Comparison of ENCODE assay signal across 13 cellular contexts in the genomic region with DNA sequence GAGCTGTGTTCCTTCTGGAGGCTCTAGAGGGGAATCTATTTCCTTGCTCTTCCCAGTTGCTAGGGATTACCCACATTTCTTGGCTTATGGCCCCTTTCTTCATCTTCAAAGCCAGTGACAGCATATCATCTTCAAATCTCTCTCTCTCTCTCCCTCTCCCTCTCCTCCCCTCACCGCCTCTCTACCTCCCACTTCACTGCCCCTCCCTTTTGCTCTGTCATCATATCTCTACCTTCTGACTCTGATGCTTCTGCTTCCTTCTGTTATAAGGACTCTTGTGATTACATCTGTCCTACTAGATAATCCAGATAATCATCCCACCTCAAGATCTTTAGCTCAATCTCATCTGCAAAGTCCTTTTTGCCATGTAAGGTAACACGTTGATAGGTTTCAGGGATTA.
DNase-seq lines count a peak whose midpoint lies in the region; ATAC-seq and FAIRE-seq lines count a peak whose summit lies in the region.
"Had no signal": no experiment of that assay in that cellular context is flagged by ENCODE, and none has a peak within 500 bp of the region (broad histone marks: within the 10 kb centered on the region; RNA-seq: fewer than 3 reads in every experiment).

No MANE protein-coding gene starts in this region.

- no peaks in the 10 kb centered on the region for H3K27me3 Mint-ChIP-seq in activated naive CD8-positive, alpha-beta T cell treated with anti-CD3 and anti-CD28 coated beads for 36 hours

- ATAC-seq in GM18498 (IDR thresholded peaks at IDR 0.05; ENCODE audit: unreplicated experiment) (peak; percentile 41), GM19372 (IDR thresholded peaks at IDR 0.05; ENCODE audit: low read depth, unreplicated experiment) (peak; percentile 13), HG03103 (IDR thresholded peaks at IDR 0.05; ENCODE audit: low read depth, unreplicated experiment) (peak; percentile 52), GM18861 (IDR thresholded peaks at IDR 0.05; ENCODE audit: unreplicated experiment) (no peak), GM18867 (IDR thresholded peaks at IDR 0.05; ENCODE audit: unreplicated experiment) (no peak)
- ATAC-seq: esophagus mucosa had no signal

- H3K27ac Mint-ChIP-seq in activated naive CD8-positive, alpha-beta T cell treated with anti-CD3 and anti-CD28 coated beads for 36 hours: peak overlapping the region; percentile 93

- no peaks in the 10 kb centered on the region for H3K9me3 Mint-ChIP-seq in activated naive CD8-positive, alpha-beta T cell treated with anti-CD3 and anti-CD28 coated beads for 36 hours

- no peak for FAIRE-seq in GM19239 (lab: Jason Lieb, UNC)

- no peak for DNase-seq in activated naive CD8-positive, alpha-beta T cell treated with anti-CD3 and anti-CD28 coated beads for 36 hours
- DNase-seq in GM19239 (ENCODE audit: insufficient read length, low spot score): no peak
- DNase-seq in activated effector memory CD4-positive, alpha-beta T cell treated with anti-CD3 and anti-CD28 coated beads, Interleukin-2, amount 50 U/mL, for 16 hours: no peak
- DNase-seq: KBM-7, NCI-H1694, Right ventricle myocardium superior, trophoblast cell had no signal

- H3K36me3 Mint-ChIP-seq in activated naive CD8-positive, alpha-beta T cell treated with anti-CD3 and anti-CD28 coated beads for 36 hours: peaks cover 3% of the 10 kb centered on the region

- peaks cover 46% of the 10 kb centered on the region for H3K4me1 Mint-ChIP-seq in activated naive CD8-positive, alpha-beta T cell treated with anti-CD3 and anti-CD28 coated beads for 36 hours

- H3K4me3 Mint-ChIP-seq in activated naive CD8-positive, alpha-beta T cell treated with anti-CD3 and anti-CD28 coated beads for 36 hours: peak overlapping the region; percentile 44

Comparison
In these comparisons a context has a peak if more than half of its experiments do, and no peak if none do; other contexts are left out.
1. ATAC-seq: peak in GM18498 (single experiment), GM19372 (single experiment) and HG03103 (single experiment); none in GM18861 (single experiment) and GM18867 (single experiment).